In genomic region chr1:227971216-227971615, GRCh38 we compare ENCODE assay signal across 18 cellular contexts. TPM values are rescaled to one million over a fixed set of nuclear protein-coding genes. Genes with fewer than 3 reads are reported as not detected.
"Had no signal": no experiment of that assay in that cellular context is flagged by ENCODE, and none has a peak within 500 bp of the region (broad histone marks: within the 10 kb centered on the region; RNA-seq: fewer than 3 reads in every experiment).

No MANE protein-coding gene starts in this region.

RNA-seq across cellular contexts. Expression of gene WNT9A, which starts 23.5 kb away (rescaled TPM):
- total RNA-seq: activated naive CD4-positive, alpha-beta T cell treated with anti-CD3 and anti-CD28 coated beads for 36 hours; activated naive CD4-positive, alpha-beta T cell treated with anti-CD3 and anti-CD28 coated beads, Interleukin-2, amount 50 U/mL, for 72 hours; activated naive CD8-positive, alpha-beta T cell treated with anti-CD3 and anti-CD28 coated beads for 36 hours; activated T-helper 1 cell treated with anti-CD3 and anti-CD28 coated beads, Interleukin-12 subunit alpha, Interleukin-12 subunit beta, Interleukin-2, Interleukin-4 antibody, amounts not matched to agents 30 ng/mL and 10 ng/mL and 1 ng/mL, durations not matched to agents 14 hours and 24 hours and 36 hours had no signal
- polyA plus RNA-seq: cardiac muscle cell had no signal

RNA-seq across cellular contexts. Expression of gene WNT3A, which starts 35.6 kb away (rescaled TPM):
- total RNA-seq: activated naive CD4-positive, alpha-beta T cell treated with anti-CD3 and anti-CD28 coated beads for 36 hours; activated naive CD8-positive, alpha-beta T cell treated with anti-CD3 and anti-CD28 coated beads for 36 hours; activated naive CD8-positive, alpha-beta T cell treated with anti-CD3 and anti-CD28 coated beads, Interleukin-2, amount 10 ng/mL, durations not matched to agents 7 days and 5 days; activated T-cell treated with anti-CD3 and anti-CD28 coated beads, Interleukin-2, amount 50 U/mL, for 4 hours; activated T-cell treated with anti-CD3 and anti-CD28 coated beads, Interleukin-2, amount 50 U/mL, for 72 hours; activated T-helper 1 cell treated with anti-CD3 and anti-CD28 coated beads, Interleukin-12 subunit alpha, Interleukin-12 subunit beta, Interleukin-2, Interleukin-4 antibody, amounts not matched to agents 30 ng/mL and 10 ng/mL and 1 ng/mL, durations not matched to agents 14 hours and 24 hours and 36 hours; activated T-helper 17 cell treated with anti-CD3 and anti-CD28 coated beads, Interleukin-2, amount 50 U/mL, for 72 hours; activated T-helper 2 cell treated with anti-CD3 and anti-CD28 coated beads, Interferon-gamma antibody, Interleukin-2, Interleukin-4, amounts not matched to agents 10 μg/mL and 5 μg/mL and 100 μg/mL, durations not matched to agents 14 hours and 24 hours and 36 hours; adrenal gland; aorta; ascending aorta; astrocyte; body of pancreas; bronchial epithelial cell; cardiac muscle cell; cardiac septum; chondrocyte had no signal
- polyA plus RNA-seq: adrenal gland, aorta, cardiac muscle cell had no signal
